24 cellular contexts compared by ENCODE assay signal in genomic region chr11:117488996-117489952, GRCh38.
"Had no signal": no experiment of that assay in that cellular context is flagged by ENCODE, and none has a peak within 500 bp of the region (broad histone marks: within the 10 kb centered on the region; RNA-seq: fewer than 3 reads in every experiment).

No MANE protein-coding gene starts in this region.

- H3K9me3 ChIP-seq: esophagus squamous epithelium, gastrocnemius medialis, right lobe of liver, testis, vagina had no signal

- ATAC-seq: activated CD8-positive, alpha-beta memory T cell treated with anti-CD3 and anti-CD28 coated beads, Interleukin-2, amount 10 ng/mL, durations not matched to agents 7 days and 5 days; activated CD8-positive, alpha-beta T cell treated with anti-CD3 and anti-CD28 coated beads for 36 hours; gastrocnemius medialis; left ventricle myocardium superior; natural killer cell treated with Interleukin-12 subunit alpha and Interleukin-12 subunit beta and Interleukin-15 and Interleukin-18, amount 100 ng/mL, for 72 hours; right lobe of liver; stimulated activated effector memory CD8-positive, alpha-beta T cell treated with anti-CD3 and anti-CD28 coated beads, Interleukin-12 subunit alpha, Interleukin-12 subunit beta, amount 100 ng/mL, for 72 hours had no signal

- H3K27me3 ChIP-seq: right lobe of liver, testis, vagina had no signal

- DNase-seq: activated CD4-positive, alpha-beta T cell treated with anti-CD3 and anti-CD28 coated beads, Interleukin-2, amount 10 ng/mL, durations not matched to agents 24 days and 14 days; activated CD8-positive, alpha-beta memory T cell treated with anti-CD3 and anti-CD28 coated beads, Interleukin-2, amount 10 ng/mL, durations not matched to agents 7 days and 5 days; activated CD8-positive, alpha-beta T cell treated with anti-CD3 and anti-CD28 coated beads for 36 hours; activated effector memory CD4-positive, alpha-beta T cell treated with anti-CD3 and anti-CD28 coated beads, Interleukin-2, amount 50 U/mL, for 16 hours; activated T-cell treated with anti-CD3 and anti-CD28 coated beads for 4 hours; anterior cingulate cortex; brain microvascular endothelial cell; caudate nucleus; dermis blood vessel endothelial cell; esophagus squamous epithelium; gastrocnemius medialis; head of caudate nucleus; hypothalamus; left ventricle myocardium superior; mammary epithelial cell; nucleus accumbens; right lobe of liver; stimulated activated CD4-positive, alpha-beta T cell treated with anti-CD3 and anti-CD28 coated beads, Interleukin-2, amount 100 ng/mL, for 24 hours; testis; trophoblast cell had no signal

- H3K4me3 ChIP-seq: esophagus squamous epithelium, gastrocnemius medialis, right lobe of liver, skin epidermis, testis, vagina had no signal

- H3K27ac ChIP-seq: brain microvascular endothelial cell, esophagus squamous epithelium, gastrocnemius medialis, right lobe of liver, skin epidermis, testis, vagina had no signal

- H3K4me1 ChIP-seq: esophagus squamous epithelium, gastrocnemius medialis, right lobe of liver, testis, vagina had no signal

- H3K36me3 ChIP-seq: brain microvascular endothelial cell, esophagus squamous epithelium, gastrocnemius medialis, right lobe of liver, vagina had no signal
